15 cellular contexts compared by ENCODE assay signal in genomic region chr4:10413177-10413576, GRCh38. TPM values are rescaled to one million over a fixed set of nuclear protein-coding genes. Genes with fewer than 3 reads are reported as not detected.
DNase-seq lines count a peak whose midpoint lies in the region; ATAC-seq lines count a peak whose summit lies in the region.
"Had no signal": no experiment of that assay in that cellular context is flagged by ENCODE, and none has a peak within 500 bp of the region (broad histone marks: within the 10 kb centered on the region; RNA-seq: fewer than 3 reads in every experiment).

No MANE protein-coding gene starts in this region.

- no peak overlapping the region for H3K4me3 Mint-ChIP-seq in activated CD4-positive, alpha-beta T cell treated with anti-CD3 and anti-CD28 coated beads for 36 hours
- H3K4me3 Mint-ChIP-seq: activated T-cell treated with anti-CD3 and anti-CD28 coated beads, Interleukin-2, amount 50 U/mL, for 72 hours had no signal

- H3K27ac Mint-ChIP-seq in activated CD4-positive, alpha-beta T cell treated with anti-CD3 and anti-CD28 coated beads for 36 hours: no peak overlapping the region
- H3K27ac Mint-ChIP-seq: activated T-cell treated with anti-CD3 and anti-CD28 coated beads, Interleukin-2, amount 50 U/mL, for 72 hours had no signal

- H3K36me3 Mint-ChIP-seq in activated CD4-positive, alpha-beta T cell treated with anti-CD3 and anti-CD28 coated beads for 36 hours (ENCODE audit: low read depth): no peaks in the 10 kb centered on the region

- intact Hi-C loops in activated CD4-positive, alpha-beta T cell treated with anti-CD3 and anti-CD28 coated beads for 36 hours (cut with DNase I, micrococcal nuclease): no loop called here

- H3K4me1 Mint-ChIP-seq in activated CD4-positive, alpha-beta T cell treated with anti-CD3 and anti-CD28 coated beads for 36 hours: peaks cover 8% of the 10 kb centered on the region

- no peak for DNase-seq in caudate nucleus (lab: John Stamatoyannopoulos, UW)
- DNase-seq in kidney tubule cell (ENCODE audit: low spot score): no peak
- no peak for DNase-seq in activated CD4-positive, alpha-beta T cell treated with anti-CD3 and anti-CD28 coated beads for 36 hours
- no peak for DNase-seq in HCEC 1CT
- DNase-seq: activated T-cell treated with anti-CD3 and anti-CD28 coated beads, Interleukin-2, amount 50 U/mL, for 72 hours; cerebellar nuclear complex; kidney glomerular epithelial cell; NCI-H146; stimulated activated CD4-positive, alpha-beta T cell treated with anti-CD3 and anti-CD28 coated beads, Interleukin-2, amount 100 ng/mL, for 24 hours had no signal

- ATAC-seq in GM18498 (IDR thresholded peaks at IDR 0.05; ENCODE audit: unreplicated experiment): peak; percentile 95
- peak; percentile 73 for ATAC-seq in GM19452 (IDR thresholded peaks at IDR 0.05; ENCODE audit: unreplicated experiment)
- peak; percentile 95 for ATAC-seq in HG02885 (IDR thresholded peaks at IDR 0.05; ENCODE audit: poor library complexity, unreplicated experiment)
- ATAC-seq in HG03575 (IDR thresholded peaks at IDR 0.05; ENCODE audit: extremely low read depth, insufficient number of reproducible peaks, low FRiP score, unreplicated experiment): peak; percentile 98
- no peak for ATAC-seq in activated CD4-positive, alpha-beta T cell treated with anti-CD3 and anti-CD28 coated beads for 36 hours
- ATAC-seq: activated T-cell treated with anti-CD3 and anti-CD28 coated beads, Interleukin-2, amount 50 U/mL, for 72 hours had no signal

- no peaks in the 10 kb centered on the region for H3K9me3 Mint-ChIP-seq in activated CD4-positive, alpha-beta T cell treated with anti-CD3 and anti-CD28 coated beads for 36 hours (ENCODE audit: low read depth)

- POLR2A ChIA-PET in activated CD4-positive, alpha-beta T cell treated with anti-CD3 and anti-CD28 coated beads for 36 hours (lab: Charles Lee): no interaction called here

- CTCF ChIA-PET in activated CD4-positive, alpha-beta T cell treated with anti-CD3 and anti-CD28 coated beads for 36 hours (lab: Charles Lee): no interaction called here

- no peak overlapping the region for H3K27ac ChIP-seq in caudate nucleus (ENCODE audit: low read depth, low read length)
- H3K27ac ChIP-seq: C4-2B, neutrophil had no signal

- no peaks in the 10 kb centered on the region for H3K27me3 Mint-ChIP-seq in activated CD4-positive, alpha-beta T cell treated with anti-CD3 and anti-CD28 coated beads for 36 hours

RNA-seq across cellular contexts. Expression of gene ZNF518B, which starts 44.0 kb away (rescaled TPM):
- 10 to 100 TPM; 14.0 to 16.2 TPM for total RNA-seq in activated CD4-positive, alpha-beta T cell treated with anti-CD3 and anti-CD28 coated beads for 36 hours
